In the genomic region with DNA sequence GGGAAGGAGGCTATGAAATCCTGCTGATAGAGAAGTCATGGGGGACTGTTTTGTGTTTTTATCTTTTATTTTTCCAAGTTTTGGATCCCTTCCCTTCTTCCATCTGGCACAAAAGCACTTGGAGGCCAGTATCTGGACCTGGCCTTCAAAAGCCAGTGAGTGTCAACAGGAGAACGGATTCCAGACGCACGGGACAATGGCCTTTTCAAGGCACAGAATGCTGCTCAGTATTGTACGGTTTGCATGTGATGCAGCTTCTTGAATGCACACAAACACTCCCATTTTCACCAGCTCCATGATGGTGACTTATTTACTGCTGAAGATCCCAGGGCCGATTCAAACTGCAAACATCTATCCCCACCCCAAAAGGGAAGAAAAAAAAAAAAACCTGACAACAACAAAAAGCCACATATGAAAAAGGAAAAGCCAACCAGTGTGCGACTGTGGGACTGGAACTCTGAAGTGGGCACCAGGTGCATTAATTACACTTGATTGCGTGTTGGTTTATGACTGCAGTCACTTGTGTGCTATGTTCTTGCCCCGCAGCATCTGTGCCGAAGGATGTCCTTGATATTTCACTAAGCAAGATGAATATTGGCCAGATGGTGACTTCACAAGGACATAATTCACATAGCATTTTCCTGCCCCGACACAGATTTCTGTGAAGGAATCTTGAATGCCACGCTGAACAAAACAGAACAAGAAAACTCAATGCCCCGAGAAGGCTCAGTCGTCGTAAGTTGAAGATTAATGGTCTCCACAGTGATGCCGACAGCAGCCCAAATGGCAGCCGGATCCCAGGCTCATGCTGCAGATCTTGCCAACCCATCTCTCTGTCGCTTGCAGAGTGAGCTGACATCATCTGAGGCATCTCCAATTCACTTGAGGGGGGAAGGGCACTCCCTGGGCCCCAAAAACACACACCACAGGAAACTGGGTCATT, we compare ENCODE assay signal across 1 cellular context.
TF ChIP-seq lines count a peak whose summit lies in the region.

No MANE protein-coding gene starts in this region.

TF ChIP-seq in HepG2, 621 proteins besides CTCF, POLR2A, EP300 and RAD21 (continued from another document):
- TF ChIP-seq ARID5B (CRISPR knock-in tag; IDR thresholded peaks at IDR 0.05), result peak; percentile 36; the same call in 1 of the 2 replicates
- TF ChIP-seq ZFP36L1 (CRISPR knock-in tag; IDR thresholded peaks at IDR 0.05), result no peak
- no peak for TF ChIP-seq SRSF4 (IDR thresholded peaks at IDR 0.05; ENCODE audit: low read depth, low read length, poor library complexity, severe bottlenecking)
- no peak for TF ChIP-seq ZNF329 (CRISPR knock-in tag; IDR thresholded peaks at IDR 0.05; ENCODE audit: low read depth)
- TF ChIP-seq ZNF546 (CRISPR knock-in tag; conservative IDR thresholded peaks at IDR 0.05), result no peak
- TF ChIP-seq ZNF17 (CRISPR knock-in tag; IDR thresholded peaks at IDR 0.05), result no peak
- TF ChIP-seq SOX13 (IDR thresholded peaks at IDR 0.05), result no peak
- TF ChIP-seq SOX13 (CRISPR knock-in tag; conservative IDR thresholded peaks at IDR 0.05 in 1 of 2, IDR thresholded peaks at IDR 0.05 in 1 of 2), result peak in 1 of 2 experiments; percentile 93; a peak in 2 of 4 replicates
- TF ChIP-seq ZNF430 (CRISPR knock-in tag; IDR thresholded peaks at IDR 0.05), result no peak
- TF ChIP-seq FOXA1 (IDR thresholded peaks at IDR 0.05), result no peak
- TF ChIP-seq FOXA1 (CRISPR knock-in tag; IDR thresholded peaks at IDR 0.05), result peak; percentile 67
- TF ChIP-seq ZMYM4 (CRISPR knock-in tag; IDR thresholded peaks at IDR 0.05), result 0 out of 2 replicates have a peak, but pooled peaks have one; percentile 30
- TF ChIP-seq TCF7L2 (IDR thresholded peaks at IDR 0.05; ENCODE audit: low read depth, low read length), result no peak
- TF ChIP-seq MAFF (IDR thresholded peaks at IDR 0.05; ENCODE audit: low read depth, low read length), result no peak
- TF ChIP-seq, protein P1, sequence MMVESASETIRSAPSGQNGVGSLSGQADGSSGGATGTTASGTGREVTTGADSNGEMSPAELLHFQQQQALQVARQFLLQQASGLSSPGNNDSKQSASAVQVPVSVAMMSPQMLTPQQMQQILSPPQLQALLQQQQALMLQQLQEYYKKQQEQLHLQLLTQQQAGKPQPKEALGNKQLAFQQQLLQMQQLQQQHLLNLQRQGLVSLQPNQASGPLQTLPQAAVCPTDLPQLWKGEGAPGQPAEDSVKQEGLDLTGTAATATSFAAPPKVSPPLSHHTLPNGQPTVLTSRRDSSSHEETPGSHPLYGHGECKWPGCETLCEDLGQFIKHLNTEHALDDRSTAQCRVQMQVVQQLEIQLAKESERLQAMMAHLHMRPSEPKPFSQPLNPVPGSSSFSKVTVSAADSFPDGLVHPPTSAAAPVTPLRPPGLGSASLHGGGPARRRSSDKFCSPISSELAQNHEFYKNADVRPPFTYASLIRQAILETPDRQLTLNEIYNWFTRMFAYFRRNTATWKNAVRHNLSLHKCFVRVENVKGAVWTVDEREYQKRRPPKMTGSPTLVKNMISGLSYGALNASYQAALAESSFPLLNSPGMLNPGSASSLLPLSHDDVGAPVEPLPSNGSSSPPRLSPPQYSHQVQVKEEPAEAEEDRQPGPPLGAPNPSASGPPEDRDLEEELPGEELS (CRISPR knock-in tag; IDR thresholded peaks at IDR 0.05), result no peak
- TF ChIP-seq ZSCAN30 (CRISPR knock-in tag; IDR thresholded peaks at IDR 0.05), result no peak
- no peak for TF ChIP-seq ASH2L (IDR thresholded peaks at IDR 0.05; ENCODE audit: insufficient read length, low read depth, low read length)
- no peak for TF ChIP-seq NFATC3 (CRISPR knock-in tag; IDR thresholded peaks at IDR 0.05)
- TF ChIP-seq, protein P2, sequence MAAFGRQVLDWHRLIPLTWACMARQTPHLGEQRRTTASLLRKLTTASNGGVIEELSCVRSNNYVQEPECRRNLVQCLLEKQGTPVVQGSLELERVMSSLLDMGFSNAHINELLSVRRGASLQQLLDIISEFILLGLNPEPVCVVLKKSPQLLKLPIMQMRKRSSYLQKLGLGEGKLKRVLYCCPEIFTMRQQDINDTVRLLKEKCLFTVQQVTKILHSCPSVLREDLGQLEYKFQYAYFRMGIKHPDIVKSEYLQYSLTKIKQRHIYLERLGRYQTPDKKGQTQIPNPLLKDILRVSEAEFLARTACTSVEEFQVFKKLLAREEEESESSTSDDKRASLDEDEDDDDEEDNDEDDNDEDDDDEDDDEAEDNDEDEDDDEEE (CRISPR knock-in tag; IDR thresholded peaks at IDR 0.05), result no peak
- TF ChIP-seq ZHX1 (CRISPR knock-in tag; IDR thresholded peaks at IDR 0.05; ENCODE audit: low read depth), result no peak
- no peak for TF ChIP-seq SOX6 (IDR thresholded peaks at IDR 0.05)
- TF ChIP-seq SOX6 (CRISPR knock-in tag; IDR thresholded peaks at IDR 0.05), result peak; percentile 68
- peak; percentile 56; the same call in 1 of the 2 replicates for TF ChIP-seq FOXA3 (CRISPR knock-in tag; IDR thresholded peaks at IDR 0.05)
- TF ChIP-seq, protein P3, sequence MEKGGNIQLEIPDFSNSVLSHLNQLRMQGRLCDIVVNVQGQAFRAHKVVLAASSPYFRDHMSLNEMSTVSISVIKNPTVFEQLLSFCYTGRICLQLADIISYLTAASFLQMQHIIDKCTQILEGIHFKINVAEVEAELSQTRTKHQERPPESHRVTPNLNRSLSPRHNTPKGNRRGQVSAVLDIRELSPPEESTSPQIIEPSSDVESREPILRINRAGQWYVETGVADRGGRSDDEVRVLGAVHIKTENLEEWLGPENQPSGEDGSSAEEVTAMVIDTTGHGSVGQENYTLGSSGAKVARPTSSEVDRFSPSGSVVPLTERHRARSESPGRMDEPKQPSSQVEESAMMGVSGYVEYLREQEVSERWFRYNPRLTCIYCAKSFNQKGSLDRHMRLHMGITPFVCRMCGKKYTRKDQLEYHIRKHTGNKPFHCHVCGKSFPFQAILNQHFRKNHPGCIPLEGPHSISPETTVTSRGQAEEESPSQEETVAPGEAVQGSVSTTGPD (CRISPR knock-in tag; IDR thresholded peaks at IDR 0.05), result no peak
- no peak for TF ChIP-seq ZNF549 (CRISPR knock-in tag; IDR thresholded peaks at IDR 0.05)
- TF ChIP-seq ZNF253 (CRISPR knock-in tag; IDR thresholded peaks at IDR 0.05; ENCODE audit: borderline replicate concordance), result no peak
- TF ChIP-seq SOX5 (CRISPR knock-in tag; IDR thresholded peaks at IDR 0.05; ENCODE audit: borderline replicate concordance), result peak; percentile 83
- TF ChIP-seq EHMT2 (IDR thresholded peaks at IDR 0.05; ENCODE audit: borderline replicate concordance, low read depth, low read length), result no peak
- no peak for TF ChIP-seq BORCS8-MEF2B (CRISPR knock-in tag; IDR thresholded peaks at IDR 0.05)
- TF ChIP-seq, protein P4, sequence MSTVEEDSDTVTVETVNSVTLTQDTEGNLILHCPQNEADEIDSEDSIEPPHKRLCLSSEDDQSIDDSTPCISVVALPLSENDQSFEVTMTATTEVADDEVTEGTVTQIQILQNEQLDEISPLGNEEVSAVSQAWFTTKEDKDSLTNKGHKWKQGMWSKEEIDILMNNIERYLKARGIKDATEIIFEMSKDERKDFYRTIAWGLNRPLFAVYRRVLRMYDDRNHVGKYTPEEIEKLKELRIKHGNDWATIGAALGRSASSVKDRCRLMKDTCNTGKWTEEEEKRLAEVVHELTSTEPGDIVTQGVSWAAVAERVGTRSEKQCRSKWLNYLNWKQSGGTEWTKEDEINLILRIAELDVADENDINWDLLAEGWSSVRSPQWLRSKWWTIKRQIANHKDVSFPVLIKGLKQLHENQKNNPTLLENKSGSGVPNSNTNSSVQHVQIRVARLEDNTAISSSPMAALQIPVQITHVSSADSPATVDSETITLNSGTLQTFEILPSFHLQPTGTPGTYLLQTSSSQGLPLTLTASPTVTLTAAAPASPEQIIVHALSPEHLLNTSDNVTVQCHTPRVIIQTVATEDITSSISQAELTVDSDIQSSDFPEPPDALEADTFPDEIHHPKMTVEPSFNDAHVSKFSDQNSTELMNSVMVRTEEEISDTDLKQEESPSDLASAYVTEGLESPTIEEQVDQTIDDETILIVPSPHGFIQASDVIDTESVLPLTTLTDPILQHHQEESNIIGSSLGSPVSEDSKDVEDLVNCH (CRISPR knock-in tag; IDR thresholded peaks at IDR 0.05), result no peak
- peak; percentile 72; the same call in 1 of the 2 replicates for TF ChIP-seq ZNF644 (CRISPR knock-in tag; IDR thresholded peaks at IDR 0.05; ENCODE audit: low read depth)
- no peak for TF ChIP-seq ZNF180 (CRISPR knock-in tag; IDR thresholded peaks at IDR 0.05; ENCODE audit: borderline replicate concordance, low read depth)
- TF ChIP-seq SP1 (IDR thresholded peaks at IDR 0.05), result no peak
- no peak for TF ChIP-seq SP1 (CRISPR knock-in tag; IDR thresholded peaks at IDR 0.05)
- no peak for TF ChIP-seq CEBPB (IDR thresholded peaks at IDR 0.05; ENCODE audit: borderline replicate concordance, low read depth, low read length)
